In the genomic region with DNA sequence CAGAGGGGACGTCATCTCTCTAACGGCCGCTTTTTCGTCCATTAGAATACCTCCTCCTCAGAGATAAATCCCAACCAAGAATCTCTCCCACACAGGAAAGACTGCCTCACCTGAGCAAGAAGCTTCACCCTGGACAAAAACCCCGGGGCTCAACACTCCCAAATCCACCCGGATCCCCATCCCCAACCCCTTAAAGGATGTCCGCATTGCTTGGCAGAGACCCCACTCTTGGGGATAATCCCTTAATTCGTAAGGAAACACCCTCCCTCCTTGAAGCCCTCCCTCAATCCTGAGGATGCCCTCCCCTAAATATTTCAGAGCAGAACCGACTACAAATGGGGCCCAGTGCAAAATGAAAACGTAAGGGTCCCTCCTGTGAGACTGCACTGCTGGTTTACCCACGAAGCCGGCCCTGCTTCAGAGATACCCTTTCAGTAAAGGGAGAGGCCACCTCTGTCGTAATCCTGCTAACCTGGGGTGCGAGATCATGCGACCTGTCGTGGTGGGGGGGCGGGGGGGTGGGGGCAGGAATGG, we compare ENCODE assay signal across 8 cellular contexts. TPM values are rescaled to one million over a fixed set of nuclear protein-coding genes. Genes with fewer than 3 reads are reported as not detected.
DNase-seq lines count a peak whose midpoint lies in the region; ATAC-seq and TF ChIP-seq lines count a peak whose summit lies in the region.

No MANE protein-coding gene starts in this region.

- intact Hi-C loops in gastrocnemius medialis (cut with DNase I; ENCODE audit: low total_unique reads) = loop anchor here (5.0 kb wide), 1 partner anchor 87 kb away; a partner anchor contains a TSS

- H3K4me3 ChIP-seq in SK-N-SH (ENCODE audit: low read depth in 2 of 2, low read length in 1 of 2) (peak overlapping the region; percentile 83 to 89), gastrocnemius medialis (peak overlapping the region; percentile 66 to 100 (median 86))

- H3K27ac ChIP-seq in 22Rv1 (peak overlapping the region; percentile 79), SK-N-SH (ENCODE audit: low read depth in 2 of 2, low read length in 1 of 2) (peak overlapping the region in 1 of 2 experiments; percentile 51; a peak in 2 of 4 replicates), gastrocnemius medialis (peak overlapping the region; percentile 84 to 92 (median 85))

- H2AFZ ChIP-seq in SK-N-SH (ENCODE audit: low read depth) = peak overlapping the region; percentile 74

- H3K4me1 ChIP-seq in SK-N-SH (ENCODE audit: control insufficient read depth in 1 of 2, insufficient read depth in 2 of 2, low read depth in 1 of 2, low read length in 1 of 2) (peaks cover 0 to 11% of the 10 kb centered on the region in 2 experiments; a peak in 2 of 4 replicates), gastrocnemius medialis (peaks cover 28 to 31% of the 10 kb centered on the region in 2 donors)

- TF ChIP-seq RAD21 in SK-N-SH (IDR thresholded peaks at IDR 0.05; ENCODE audit: low read length) = no peak

- H3K9me3 ChIP-seq in SK-N-SH (no peaks in the 10 kb centered on the region), gastrocnemius medialis (no peaks in the 10 kb centered on the region)

- H3K36me3 ChIP-seq in SK-N-SH (replicated peaks in 1 of 2; ENCODE audit: control insufficient read depth in 1 of 2, insufficient read depth in 2 of 2, low read length in 1 of 2) (peaks cover 23 to 29% of the 10 kb centered on the region in 2 experiments), gastrocnemius medialis (peaks cover 0 to 17% of the 10 kb centered on the region in 2 donors)

- POLR2A ChIA-PET in SK-N-SH (lab: Yijun Ruan, JAX) = interaction anchor here (0.8 to 2.8 kb wide), 7 partner anchors 9 to 86 kb away, joined by 3 to 12 read pairs (median 4); a partner anchor contains a TSS

- peaks cover 25% of the 10 kb centered on the region for H4K20me1 ChIP-seq in SK-N-SH (ENCODE audit: insufficient read depth)

- H3K9me2 ChIP-seq in SK-N-SH = no peaks in the 10 kb centered on the region

- ATAC-seq in GM21526 (IDR thresholded peaks at IDR 0.05; ENCODE audit: low FRiP score, unreplicated experiment) (peak; percentile 6), gastrocnemius medialis (peak; percentile 1), HG03108 (IDR thresholded peaks at IDR 0.05; ENCODE audit: unreplicated experiment) (no peak)

- H3K4me2 ChIP-seq in SK-N-SH = peak overlapping the region; percentile 86

- in situ Hi-C loops in gastrocnemius medialis (cut with MboI; ENCODE audit: low sequenced_read_pairs in 4 of 4) = no loop called here

- WGBS in SK-N-SH (ENCODE audit: low lambda C conversion rate) = 29% methylated on average over 14 of the region's 17 CpGs

- no peak for TF ChIP-seq EP300 in SK-N-SH (IDR thresholded peaks at IDR 0.05; ENCODE audit: borderline replicate concordance in 1 of 2, low read depth in 1 of 2, low read length in 1 of 2)

- TF ChIP-seq CTCF in 22Rv1 (IDR thresholded peaks at IDR 0.05) (no peak), SK-N-SH (IDR thresholded peaks at IDR 0.05) (no peak), gastrocnemius medialis (IDR thresholded peaks at IDR 0.05 in 4 of 5, conservative IDR thresholded peaks at IDR 0.05 in 1 of 5) (no peak)

- H3K9ac ChIP-seq in SK-N-SH = peak overlapping the region; percentile 50; the same call in 1 of the 2 replicates

- TF ChIP-seq POLR2A in gastrocnemius medialis (IDR thresholded peaks at IDR 0.05) = no peak

- no peaks in the 10 kb centered on the region for H3K27me3 ChIP-seq in SK-N-SH (ENCODE audit: insufficient read depth)
- H3K27me3 ChIP-seq in gastrocnemius medialis = no peaks in the 10 kb centered on the region

- CTCF ChIA-PET in SK-N-SH (lab: Yijun Ruan, JAX) = interaction anchor here (1.1 to 3.5 kb wide), 4 partner anchors 9 to 193 kb away, joined by 4 to 18 read pairs (median 4); a partner anchor contains a TSS

- DNase-seq in SK-N-SH (peak; percentile 23), fibroblast of peridontal ligament (ENCODE audit: extremely low read depth) (peak; percentile 10), gastrocnemius medialis (no peak), NCI-H1694 (lab: John Stamatoyannopoulos, UW) (no peak), superior temporal gyrus (ENCODE audit: extremely low spot score) (no peak)

- H3K79me2 ChIP-seq in SK-N-SH (ENCODE audit: insufficient read depth) = peaks cover 54% of the 10 kb centered on the region

- H3F3A ChIP-seq in SK-N-SH (replicated peaks; ENCODE audit: insufficient read depth) = peaks cover 16% of the 10 kb centered on the region

TF ChIP-seq in SK-N-SH, 30 proteins besides CTCF, POLR2A, EP300 and RAD21:
- TF ChIP-seq SIN3A (IDR thresholded peaks at IDR 0.05; ENCODE audit: borderline replicate concordance, low read depth, low read length) = no peak

RNA-seq across cellular contexts. Expression of a gene that starts 0.7 kb away (rescaled TPM):
- polyA plus RNA-seq in SK-N-SH (2012; rRNA removed) = 596 and 607 TPM in 2 replicates
- 700 and 718 TPM in 2 replicates for polyA plus RNA-seq in SK-N-SH (2012; cell fraction: cytosol; rRNA removed)
- 172 and 211 TPM in 2 replicates for polyA plus RNA-seq in SK-N-SH (2012; cell fraction: nucleus; rRNA removed)
- 10 to 100 TPM; 16.7 to 45.0 (median 32.6) TPM for total RNA-seq in gastrocnemius medialis

RNA-seq across cellular contexts. Expression of a gene that starts 25.7 kb away (rescaled TPM):
- 164 and 210 TPM in 2 replicates for polyA plus RNA-seq in SK-N-SH (2012; rRNA removed)
- polyA plus RNA-seq in SK-N-SH (2012; cell fraction: cytosol; rRNA removed) = 208 and 246 TPM in 2 replicates
- polyA plus RNA-seq in SK-N-SH (2012; cell fraction: nucleus; rRNA removed) = 124 and 180 TPM in 2 replicates
- total RNA-seq in gastrocnemius medialis = 10 to 100 TPM; 13.5 to 18.6 (median 16.0) TPM

RNA-seq across cellular contexts. Expression of a gene that starts 33.7 kb away (rescaled TPM):
- polyA plus RNA-seq in SK-N-SH (2012; rRNA removed) = 28.0 and 39.0 TPM in 2 replicates
- polyA plus RNA-seq in SK-N-SH (2012; cell fraction: cytosol; rRNA removed) = 38.8 and 41.2 TPM in 2 replicates
- polyA plus RNA-seq in SK-N-SH (2012; cell fraction: nucleus; rRNA removed) = 15.5 and 32.0 TPM in 2 replicates
- 10 to 100 TPM; 34.5 to 47.3 (median 39.2) TPM for total RNA-seq in gastrocnemius medialis

RNA-seq across cellular contexts. Expression of a gene that starts 38.9 kb away (rescaled TPM):
- 118 and 122 TPM in 2 replicates for polyA plus RNA-seq in SK-N-SH (2012; rRNA removed)
- 121 and 154 TPM in 2 replicates for polyA plus RNA-seq in SK-N-SH (2012; cell fraction: cytosol; rRNA removed)
- 198 and 234 TPM in 2 replicates for polyA plus RNA-seq in SK-N-SH (2012; cell fraction: nucleus; rRNA removed)
- 100 to 1,000 TPM; 152 to 282 (median 247) TPM for total RNA-seq in gastrocnemius medialis

RNA-seq across cellular contexts. Expression of a gene that starts 49.0 kb away (rescaled TPM):
- 10.6 and 12.4 TPM in 2 replicates for polyA plus RNA-seq in SK-N-SH (2012; rRNA removed)
- polyA plus RNA-seq in SK-N-SH (2012; cell fraction: cytosol; rRNA removed) = 10.9 and 11.4 TPM in 2 replicates
- 19.5 and 24.8 TPM in 2 replicates for polyA plus RNA-seq in SK-N-SH (2012; cell fraction: nucleus; rRNA removed)
- total RNA-seq in gastrocnemius medialis = 10 to 100 TPM; 14.5 to 20.7 (median 18.4) TPM

Comparison
In these comparisons a context has a peak if more than half of its experiments do, and no peak if none do; other contexts are left out.
1. DNase-seq: peak in SK-N-SH (single experiment) and fibroblast of peridontal ligament (single experiment); none in gastrocnemius medialis (0 of 2), NCI-H1694 (single experiment) and superior temporal gyrus (single experiment).